Comparison of ENCODE assay signal across 15 cellular contexts in the genomic region with DNA sequence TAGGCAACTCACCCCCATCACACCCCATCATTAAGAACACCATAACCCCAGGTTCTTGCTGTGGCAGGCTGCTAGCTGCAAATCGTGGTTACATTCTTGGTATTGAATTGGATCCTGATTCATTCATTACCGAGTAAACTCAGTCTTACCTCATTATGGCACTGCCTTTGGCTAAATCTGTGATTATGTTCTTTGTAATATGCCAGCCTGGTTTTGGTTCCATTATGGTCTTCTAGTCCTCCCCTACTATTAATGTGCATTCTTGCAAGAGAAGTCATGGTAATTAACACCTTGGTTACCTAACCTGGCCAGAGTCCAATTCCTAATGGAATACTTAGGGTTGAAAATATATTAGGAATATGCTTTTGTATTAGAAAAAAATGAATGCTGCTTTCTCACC.
DNase-seq lines count a peak whose midpoint lies in the region; ATAC-seq and TF ChIP-seq lines count a peak whose summit lies in the region.
"Had no signal": no experiment of that assay in that cellular context is flagged by ENCODE, and none has a peak within 500 bp of the region (broad histone marks: within the 10 kb centered on the region; RNA-seq: fewer than 3 reads in every experiment).

No MANE protein-coding gene starts in this region.

- DNase-seq in NCI-H1417 (lab: John Stamatoyannopoulos, UW) = peak in 2 of 3 experiments; percentile 23 to 78
- DNase-seq in NCI-H1417 treated with DMSO at 0.1 percent for 48 hours (lab: John Stamatoyannopoulos, UW) = no peak
- DNase-seq in NCI-H146 treated with DMSO at 0.1 percent for 48 hours (lab: John Stamatoyannopoulos, UW; ENCODE audit: unreplicated experiment) = peak; percentile 44
- peak; percentile 49 for DNase-seq in RWPE1 (ENCODE audit: low spot score)
- peak; percentile 6 to 58 for DNase-seq in foreskin keratinocyte
- no peak for DNase-seq in mesenteric fat pad (ENCODE audit: low spot score)
- DNase-seq in middle frontal gyrus (ENCODE audit: extremely low spot score, low spot score) = no peak
- DNase-seq: 8988T; AML-193; CD8-positive, alpha-beta memory T cell; HCEC 1CT; HFFc6 had no signal

- H3K27ac ChIP-seq in RWPE1 = no peak overlapping the region
- no peak overlapping the region for H3K27ac ChIP-seq in foreskin keratinocyte
- H3K27ac ChIP-seq: BLaER1, HL-60 had no signal

- CTCF ChIA-PET in RWPE1 (lab: Yijun Ruan, JAX) = no interaction called here

- H3K4me1 ChIP-seq in foreskin keratinocyte = peaks cover 3% of the 10 kb centered on the region
- H3K4me1 ChIP-seq: BLaER1 had no signal

- TF ChIP-seq CTCF in RWPE1 (conservative IDR thresholded peaks at IDR 0.05; ENCODE audit: low read depth) (no peak), foreskin keratinocyte (conservative IDR thresholded peaks at IDR 0.05) (no peak)

- POLR2A ChIA-PET in RWPE1 (lab: Yijun Ruan, JAX; ENCODE audit: low non-redundant PET) = no interaction called here

- no peaks in the 10 kb centered on the region for H3K27me3 ChIP-seq in foreskin keratinocyte
- H3K27me3 ChIP-seq: BLaER1 had no signal

- ATAC-seq in foreskin keratinocyte = peak; percentile 16
- ATAC-seq in HG03520 (IDR thresholded peaks at IDR 0.05; ENCODE audit: unreplicated experiment) = no peak

Comparison
In these comparisons a context has a peak if more than half of its experiments do, and no peak if none do; other contexts are left out.
1. DNase-seq: peak in NCI-H1417 (2 of 3), NCI-H146 treated with DMSO at 0.1 percent for 48 hours (single experiment), RWPE1 (single experiment) and foreskin keratinocyte (2 of 2); none in NCI-H1417 treated with DMSO at 0.1 percent for 48 hours (single experiment), mesenteric fat pad (single experiment) and middle frontal gyrus (single experiment).